ENCODE assay signal across 1 cellular context in genomic region chr2:149527998-149528775, GRCh38.
TF ChIP-seq lines count a peak whose summit lies in the region.

No MANE protein-coding gene starts in this region.

TF ChIP-seq in H1, 55 proteins besides CTCF, POLR2A, EP300 and RAD21 (continued from another document):
- TF ChIP-seq SUZ12 (IDR thresholded peaks at IDR 0.05; ENCODE audit: low read length) = no peak
- no peak for TF ChIP-seq CBX8 (IDR thresholded peaks at IDR 0.05; ENCODE audit: borderline replicate concordance, low read depth, low read length)
- no peak for TF ChIP-seq CHD2 (IDR thresholded peaks at IDR 0.05; ENCODE audit: low read length)
